In genomic region chr13:69553976-69554375, GRCh38 we compare ENCODE assay signal across 16 cellular contexts.
DNase-seq lines count a peak whose midpoint lies in the region; ATAC-seq lines count a peak whose summit lies in the region.
"Had no signal": no experiment of that assay in that cellular context is flagged by ENCODE, and none has a peak within 500 bp of the region (broad histone marks: within the 10 kb centered on the region; RNA-seq: fewer than 3 reads in every experiment).

No MANE protein-coding gene starts in this region.

- peaks cover 8% of the 10 kb centered on the region for H3K9me3 Mint-ChIP-seq in activated naive CD8-positive, alpha-beta T cell treated with anti-CD3 and anti-CD28 coated beads for 36 hours

- no peaks in the 10 kb centered on the region for H3K4me1 Mint-ChIP-seq in activated naive CD8-positive, alpha-beta T cell treated with anti-CD3 and anti-CD28 coated beads for 36 hours
- H3K4me1 Mint-ChIP-seq: CD8-positive, alpha-beta memory T cell had no signal

- no peaks in the 10 kb centered on the region for H3K27me3 Mint-ChIP-seq in activated naive CD8-positive, alpha-beta T cell treated with anti-CD3 and anti-CD28 coated beads for 36 hours
- H3K27me3 Mint-ChIP-seq: CD8-positive, alpha-beta memory T cell had no signal

- no peak overlapping the region for H3K27ac Mint-ChIP-seq in activated naive CD8-positive, alpha-beta T cell treated with anti-CD3 and anti-CD28 coated beads for 36 hours
- H3K27ac Mint-ChIP-seq: CD8-positive, alpha-beta memory T cell had no signal

- no peaks in the 10 kb centered on the region for H3K36me3 Mint-ChIP-seq in activated naive CD8-positive, alpha-beta T cell treated with anti-CD3 and anti-CD28 coated beads for 36 hours
- H3K36me3 Mint-ChIP-seq: CD8-positive, alpha-beta memory T cell had no signal

- ATAC-seq in HG02642 (IDR thresholded peaks at IDR 0.05; ENCODE audit: poor library complexity, unreplicated experiment) (no peak), HG03521 (IDR thresholded peaks at IDR 0.05; ENCODE audit: unreplicated experiment) (no peak)
- ATAC-seq: HepG2 had no signal

- DNase-seq in NCI-H2171 treated with DMSO at 0.1 percent for 48 hours (lab: John Stamatoyannopoulos, UW) (peak; percentile 73), NCI-H2171 (lab: John Stamatoyannopoulos, UW) (no peak), NCI-H446 treated with DMSO at 0.1 percent for 48 hours (lab: John Stamatoyannopoulos, UW) (peak; percentile 61), NCI-H82 treated with DMSO at 0.1 percent for 48 hours (lab: John Stamatoyannopoulos, UW; ENCODE audit: unreplicated experiment) (peak; percentile 86), cerebellum (ENCODE audit: low spot score) (peak; percentile 1)
- no peak for DNase-seq in activated naive CD8-positive, alpha-beta T cell treated with anti-CD3 and anti-CD28 coated beads for 36 hours
- DNase-seq: 8988T; AML-193; Caco-2; CD8-positive, alpha-beta memory T cell; DMS79; GM23248; H7 had no signal

- H3K4me3 Mint-ChIP-seq in activated naive CD8-positive, alpha-beta T cell treated with anti-CD3 and anti-CD28 coated beads for 36 hours = no peak overlapping the region
- H3K4me3 Mint-ChIP-seq: CD8-positive, alpha-beta memory T cell had no signal

Comparison
In these comparisons a context has a peak if more than half of its experiments do, and no peak if none do; other contexts are left out.
1. DNase-seq: peak in NCI-H2171 treated with DMSO at 0.1 percent for 48 hours (single experiment), NCI-H446 treated with DMSO at 0.1 percent for 48 hours (single experiment), NCI-H82 treated with DMSO at 0.1 percent for 48 hours (single experiment) and cerebellum (single experiment); none in NCI-H2171 (single experiment) and activated naive CD8-positive, alpha-beta T cell treated with anti-CD3 and anti-CD28 coated beads for 36 hours (single experiment).